8 cellular contexts compared by ENCODE assay signal in genomic region chr1:94514095-94514727, GRCh38. TPM values are rescaled to one million over a fixed set of nuclear protein-coding genes. Genes with fewer than 3 reads are reported as not detected.
DNase-seq lines count a peak whose midpoint lies in the region; ATAC-seq, FAIRE-seq and TF ChIP-seq lines count a peak whose summit lies in the region.

No MANE protein-coding gene starts in this region.

- H3K4me3 Mint-ChIP-seq in activated CD8-positive, alpha-beta T cell treated with anti-CD3 and anti-CD28 coated beads for 36 hours, result no peak overlapping the region

- peak; percentile 87 for FAIRE-seq in islet of Langerhans (lab: Jason Lieb, UNC)

- TF ChIP-seq CTCF in activated CD8-positive, alpha-beta T cell treated with anti-CD3 and anti-CD28 coated beads for 36 hours (IDR thresholded peaks at IDR 0.05), result peak; percentile 35

- ATAC-seq in activated CD8-positive, alpha-beta T cell treated with anti-CD3 and anti-CD28 coated beads for 36 hours, result peak; percentile 37
- no peak for ATAC-seq in HG03565 (IDR thresholded peaks at IDR 0.05; ENCODE audit: unreplicated experiment)
- no peak for ATAC-seq in HG03097 (IDR thresholded peaks at IDR 0.05; ENCODE audit: low FRiP score, unreplicated experiment)
- ATAC-seq in GM19463 (IDR thresholded peaks at IDR 0.05; ENCODE audit: unreplicated experiment), result no peak

- POLR2A ChIA-PET in activated CD8-positive, alpha-beta T cell treated with anti-CD3 and anti-CD28 coated beads for 36 hours (lab: Charles Lee), result no interaction called here

- DNase-seq in NCI-H2029 treated with DMSO at 0.1 percent for 48 hours (lab: John Stamatoyannopoulos, UW), result peak; percentile 23
- no peak for DNase-seq in NCI-H2029 (lab: John Stamatoyannopoulos, UW)
- peak; percentile 55 for DNase-seq in LoVo (ENCODE audit: low spot score)
- peak; percentile 24 for DNase-seq in activated CD8-positive, alpha-beta T cell treated with anti-CD3 and anti-CD28 coated beads for 36 hours

- no peaks in the 10 kb centered on the region for H3K9me3 Mint-ChIP-seq in activated CD8-positive, alpha-beta T cell treated with anti-CD3 and anti-CD28 coated beads for 36 hours

- CTCF ChIA-PET in activated CD8-positive, alpha-beta T cell treated with anti-CD3 and anti-CD28 coated beads for 36 hours (lab: Charles Lee), result interaction anchor here (0.7 to 1.1 kb wide), 3 partner anchors 7 to 293 kb away, joined by 3 to 6 read pairs (median 4); no protein-coding TSS in a partner anchor

- peaks cover 11% of the 10 kb centered on the region for H3K36me3 Mint-ChIP-seq in activated CD8-positive, alpha-beta T cell treated with anti-CD3 and anti-CD28 coated beads for 36 hours (ENCODE audit: low read depth)

- H3K27me3 Mint-ChIP-seq in activated CD8-positive, alpha-beta T cell treated with anti-CD3 and anti-CD28 coated beads for 36 hours, result no peaks in the 10 kb centered on the region

- intact Hi-C loops in activated CD8-positive, alpha-beta T cell treated with anti-CD3 and anti-CD28 coated beads for 36 hours (cut with micrococcal nuclease), result no loop called here

- H3K4me1 Mint-ChIP-seq in activated CD8-positive, alpha-beta T cell treated with anti-CD3 and anti-CD28 coated beads for 36 hours (ENCODE audit: low read depth), result no peaks in the 10 kb centered on the region

- H3K27ac Mint-ChIP-seq in activated CD8-positive, alpha-beta T cell treated with anti-CD3 and anti-CD28 coated beads for 36 hours, result no peak overlapping the region

RNA-seq across cellular contexts. Expression of gene F3, which starts 27.3 kb away (rescaled TPM):
- not detected for total RNA-seq in activated CD8-positive, alpha-beta T cell treated with anti-CD3 and anti-CD28 coated beads for 36 hours
